21 cellular contexts compared by ENCODE assay signal in genomic region chr12:119363037-119363436, GRCh38. TPM values are rescaled to one million over a fixed set of nuclear protein-coding genes. Genes with fewer than 3 reads are reported as not detected.
DNase-seq lines count a peak whose midpoint lies in the region; ATAC-seq and TF ChIP-seq lines count a peak whose summit lies in the region.
"Had no signal": no experiment of that assay in that cellular context is flagged by ENCODE, and none has a peak within 500 bp of the region (broad histone marks: within the 10 kb centered on the region; RNA-seq: fewer than 3 reads in every experiment).

No MANE protein-coding gene starts in this region.

- peaks cover 5% of the 10 kb centered on the region for H3K9me3 Mint-ChIP-seq in endothelial cell (ENCODE audit: unreplicated experiment)

- peak overlapping the region; percentile 87 for H3K27ac Mint-ChIP-seq in endothelial cell (ENCODE audit: unreplicated experiment)
- H3K27ac Mint-ChIP-seq: CD14-positive monocyte had no signal

- H2AFZ ChIP-seq in GM23248: no peak overlapping the region

- in situ Hi-C loops in GM23248 (cut with MboI): no loop called here

- no peaks in the 10 kb centered on the region for H3K9me2 ChIP-seq in GM23248 (ENCODE audit: insufficient read depth)

- H4K20me1 ChIP-seq in GM23248 (ENCODE audit: insufficient read depth): no peaks in the 10 kb centered on the region

- ATAC-seq in HG03039 (IDR thresholded peaks at IDR 0.05; ENCODE audit: unreplicated experiment): no peak

- no peak overlapping the region for H3K4me3 ChIP-seq in GM23248
- H3K4me3 ChIP-seq: MG63 had no signal

- no peak overlapping the region for H3K27ac ChIP-seq in GM23248
- H3K27ac ChIP-seq: 22Rv1, RWPE1 had no signal

- H3K79me2 ChIP-seq in GM23248 (ENCODE audit: insufficient read depth): no peaks in the 10 kb centered on the region

- peaks cover 14% of the 10 kb centered on the region for H3K36me3 Mint-ChIP-seq in endothelial cell (ENCODE audit: low read depth, unreplicated experiment)
- H3K36me3 Mint-ChIP-seq: CD14-positive monocyte had no signal

- no peaks in the 10 kb centered on the region for H3K27me3 ChIP-seq in GM23248 (replicated peaks; ENCODE audit: insufficient read depth)
- H3K27me3 ChIP-seq: MG63 had no signal

- peaks cover 3% of the 10 kb centered on the region for H3K27me3 Mint-ChIP-seq in endothelial cell (ENCODE audit: unreplicated experiment)

- H3K36me3 ChIP-seq in GM23248 (ENCODE audit: low read depth): no peaks in the 10 kb centered on the region
- H3K36me3 ChIP-seq: MG63 had no signal

- DNase-seq in NCI-H2107 treated with DMSO at 0.1 percent for 48 hours (lab: John Stamatoyannopoulos, UW; ENCODE audit: unreplicated experiment) (peak; percentile 67), NCI-H2107 (lab: John Stamatoyannopoulos, UW) (no peak), NCI-H345 (lab: John Stamatoyannopoulos, UW) (peak; percentile 74), endothelial cell (ENCODE audit: low spot score) (no peak), foreskin melanocyte (no peak), GM23248 (no peak), middle frontal gyrus (ENCODE audit: extremely low spot score, low spot score) (no peak)
- DNase-seq: AML-193, HCEC 1CT, Kasumi-1, MG63, NCI-H1048, NCI-H2081 treated with DMSO at 0.1 percent for 48 hours, NCI-H774, SIG-M5, T-helper 1 cell had no signal

- H3K4me3 Mint-ChIP-seq in endothelial cell (ENCODE audit: unreplicated experiment): no peak overlapping the region
- H3K4me3 Mint-ChIP-seq: CD14-positive monocyte had no signal

- H3K4me1 Mint-ChIP-seq in endothelial cell (ENCODE audit: unreplicated experiment): peaks cover 28% of the 10 kb centered on the region
- H3K4me1 Mint-ChIP-seq: CD14-positive monocyte had no signal

- no peak overlapping the region for H3K4me2 ChIP-seq in GM23248 (ENCODE audit: unreplicated experiment)

- no peaks in the 10 kb centered on the region for H3K9me3 ChIP-seq in GM23248 (ENCODE audit: low read depth)
- H3K9me3 ChIP-seq: MG63 had no signal

- H3K4me1 ChIP-seq in GM23248 (ENCODE audit: insufficient read depth): no peaks in the 10 kb centered on the region

- WGBS in GM23248 (ENCODE audit: low coverage in 1 of 2, low lambda C conversion rate in 2 of 2, missing lambda C conversion rate in 2 of 2), 2 experiments: 23 to 27% methylated on average over 4 of the region's 4 CpGs

- no peak for TF ChIP-seq CTCF in endothelial cell (IDR thresholded peaks at IDR 0.05; ENCODE audit: unreplicated experiment)

- H3F3A ChIP-seq in GM23248 (ENCODE audit: insufficient read depth): no peaks in the 10 kb centered on the region

- H3K9ac ChIP-seq in GM23248: no peak overlapping the region

RNA-seq across cellular contexts. Expression of gene CCDC60, which starts 28.5 kb away (rescaled TPM):
- total RNA-seq in endothelial cell (ENCODE audit: unreplicated experiment): 1.9 TPM
- total RNA-seq in GM23248 (2014; rRNA removed; shearing (Covaris generic)): not detected in 2 replicates
- not detected in 2 replicates for polyA plus RNA-seq in GM23248 (2016; fragmentation: Nextera tagmentation; extraction: Ambion mirVana)
- total RNA-seq: NCI-H460 had no signal
- polyA plus RNA-seq: CD14-positive monocyte had no signal

Comparison
In these comparisons a context has a peak if more than half of its experiments do, and no peak if none do; other contexts are left out.
1. DNase-seq: peak in NCI-H2107 treated with DMSO at 0.1 percent for 48 hours (single experiment) and NCI-H345 (single experiment); none in NCI-H2107 (single experiment), endothelial cell (single experiment), foreskin melanocyte (single experiment), GM23248 (single experiment) and middle frontal gyrus (single experiment).